ENCODE assay signal across 34 cellular contexts in the genomic region with DNA sequence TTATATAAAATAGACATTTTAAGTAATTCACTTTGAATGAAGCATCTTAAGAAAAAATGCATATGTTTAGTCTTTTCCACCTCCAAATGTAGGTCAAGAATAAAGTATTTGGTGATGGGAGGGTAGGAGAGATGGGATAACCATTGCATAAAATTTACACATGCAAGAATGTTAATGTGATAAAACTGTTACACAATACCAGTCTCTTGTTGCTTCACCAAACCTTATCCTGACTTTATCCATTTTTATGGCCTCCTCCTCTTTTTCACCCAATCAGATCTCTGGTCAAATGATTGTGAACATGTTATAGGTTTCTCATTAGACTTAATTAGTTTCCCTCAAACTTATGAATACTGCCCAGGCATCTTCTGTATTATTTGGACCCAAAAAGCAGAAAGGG.
"Had no signal": no experiment of that assay in that cellular context is flagged by ENCODE, and none has a peak within 500 bp of the region (broad histone marks: within the 10 kb centered on the region; RNA-seq: fewer than 3 reads in every experiment).

No MANE protein-coding gene starts in this region.

- H3K27me3 ChIP-seq: body of pancreas, breast epithelium had no signal

- H3K27ac Mint-ChIP-seq: activated CD4-positive, alpha-beta memory T cell treated with anti-CD3 and anti-CD28 coated beads, Interleukin-2, amount 10 ng/mL, durations not matched to agents 7 days and 5 days; activated CD8-positive, alpha-beta memory T cell treated with anti-CD3 and anti-CD28 coated beads, Interleukin-2, amount 10 ng/mL, durations not matched to agents 7 days and 5 days; activated naive CD8-positive, alpha-beta T cell treated with anti-CD3 and anti-CD28 coated beads for 36 hours had no signal

- H3K4me3 ChIP-seq: body of pancreas, breast epithelium, PC-9 had no signal

- ATAC-seq: activated CD8-positive, alpha-beta memory T cell treated with anti-CD3 and anti-CD28 coated beads, Interleukin-2, amount 10 ng/mL, durations not matched to agents 7 days and 5 days; body of pancreas; Right ventricle myocardium inferior had no signal

- DNase-seq: activated CD4-positive, alpha-beta memory T cell treated with anti-CD3 and anti-CD28 coated beads, Interleukin-2, amount 10 ng/mL, durations not matched to agents 7 days and 5 days; activated CD4-positive, alpha-beta T cell treated with anti-CD3 and anti-CD28 coated beads for 1 hour; activated CD4-positive, alpha-beta T cell treated with anti-CD3 and anti-CD28 coated beads for 48 hours; activated CD4-positive, CD25-positive, alpha-beta regulatory T cell; activated CD8-positive, alpha-beta memory T cell treated with anti-CD3 and anti-CD28 coated beads for 24 hours; activated CD8-positive, alpha-beta memory T cell treated with anti-CD3 and anti-CD28 coated beads, Interleukin-2, amount 10 ng/mL, durations not matched to agents 7 days and 5 days; activated CD8-positive, alpha-beta memory T cell treated with anti-CD3 and anti-CD28 coated beads, Interleukin-2, amount 50 U/mL, for 48 hours; activated effector memory CD4-positive, alpha-beta T cell treated with anti-CD3 and anti-CD28 coated beads, Interleukin-2, amount 50 U/mL, for 16 hours; activated naive CD4-positive, alpha-beta T cell; activated naive CD4-positive, alpha-beta T cell treated with anti-CD3 and anti-CD28 coated beads, Interleukin-2, amount 50 U/mL, for 16 hours; activated naive CD8-positive, alpha-beta T cell treated with anti-CD3 and anti-CD28 coated beads for 36 hours; activated T-cell treated with anti-CD3 and anti-CD28 coated beads, Interleukin-2, amount 50 U/mL, for 48 hours; body of pancreas; NCI-H1048; NCI-H1105 treated with DMSO at 0.1 percent for 48 hours; NCI-H1436; NCI-H1694; NCI-H2029; NCI-H2171; NCI-H510A; NCI-H526; NCI-H748 treated with DMSO at 0.1 percent for 48 hours; NK-92 treated with Interleukin-12 subunit alpha and Interleukin-12 subunit beta, amount 100 ng/mL, for 24 hours; PC-9; SIG-M5; SW 1271; T-helper 1 cell; T-helper 2 cell; T-helper 9 cell; WERI-Rb-1 had no signal

- H3K27me3 Mint-ChIP-seq: activated CD4-positive, alpha-beta memory T cell treated with anti-CD3 and anti-CD28 coated beads, Interleukin-2, amount 10 ng/mL, durations not matched to agents 7 days and 5 days; activated CD8-positive, alpha-beta memory T cell treated with anti-CD3 and anti-CD28 coated beads, Interleukin-2, amount 10 ng/mL, durations not matched to agents 7 days and 5 days; activated naive CD8-positive, alpha-beta T cell treated with anti-CD3 and anti-CD28 coated beads for 36 hours had no signal

- H3K4me1 ChIP-seq: body of pancreas, breast epithelium had no signal

- H3K9ac ChIP-seq: KMS-11 had no signal

- H3K4me3 Mint-ChIP-seq: activated CD4-positive, alpha-beta memory T cell treated with anti-CD3 and anti-CD28 coated beads, Interleukin-2, amount 10 ng/mL, durations not matched to agents 7 days and 5 days; activated CD8-positive, alpha-beta memory T cell treated with anti-CD3 and anti-CD28 coated beads, Interleukin-2, amount 10 ng/mL, durations not matched to agents 7 days and 5 days; activated naive CD8-positive, alpha-beta T cell treated with anti-CD3 and anti-CD28 coated beads for 36 hours had no signal

- H3K36me3 ChIP-seq: breast epithelium, WERI-Rb-1 had no signal

- H2AFZ ChIP-seq: PC-9 had no signal

- H3K9me3 ChIP-seq: body of pancreas, breast epithelium had no signal

- H3K27ac ChIP-seq: body of pancreas, breast epithelium, KMS-11, PC-9, RWPE1, WERI-Rb-1 had no signal

- H3K4me2 ChIP-seq: KMS-11, PC-9 had no signal

- H3K4me1 Mint-ChIP-seq: activated CD4-positive, alpha-beta memory T cell treated with anti-CD3 and anti-CD28 coated beads, Interleukin-2, amount 10 ng/mL, durations not matched to agents 7 days and 5 days; activated CD8-positive, alpha-beta memory T cell treated with anti-CD3 and anti-CD28 coated beads, Interleukin-2, amount 10 ng/mL, durations not matched to agents 7 days and 5 days; activated naive CD8-positive, alpha-beta T cell treated with anti-CD3 and anti-CD28 coated beads for 36 hours had no signal

- H3K36me3 Mint-ChIP-seq: activated CD8-positive, alpha-beta memory T cell treated with anti-CD3 and anti-CD28 coated beads, Interleukin-2, amount 10 ng/mL, durations not matched to agents 7 days and 5 days; activated naive CD8-positive, alpha-beta T cell treated with anti-CD3 and anti-CD28 coated beads for 36 hours had no signal
